ENCODE assay signal across 1 cellular context in genomic region chrX:75151828-75152592, GRCh38.
TF ChIP-seq lines count a peak whose summit lies in the region.

No MANE protein-coding gene starts in this region.

TF ChIP-seq in GM12878, 131 proteins besides CTCF, POLR2A, EP300 and RAD21:
- TF ChIP-seq E4F1 (IDR thresholded peaks at IDR 0.05; ENCODE audit: borderline replicate concordance, partially characterized antibody): no peak
- no peak for TF ChIP-seq BCL3 (IDR thresholded peaks at IDR 0.05; ENCODE audit: borderline replicate concordance, insufficient read depth, low read depth, low read length, poor library complexity, severe bottlenecking)
- TF ChIP-seq SMARCA5 (IDR thresholded peaks at IDR 0.05): no peak
- TF ChIP-seq RELA (IDR thresholded peaks at IDR 0.05; ENCODE audit: borderline replicate concordance, partially characterized antibody): no peak
- no peak for TF ChIP-seq HCFC1 (IDR thresholded peaks at IDR 0.05; ENCODE audit: low read length)
- TF ChIP-seq GABPA (IDR thresholded peaks at IDR 0.05; ENCODE audit: low read depth): no peak
- no peak for TF ChIP-seq RCOR1 (conservative IDR thresholded peaks at IDR 0.05; ENCODE audit: low read depth, low read length)
- no peak for TF ChIP-seq REST (IDR thresholded peaks at IDR 0.05; ENCODE audit: low read depth, low read length)
- no peak for TF ChIP-seq MTA3 (IDR thresholded peaks at IDR 0.05; ENCODE audit: borderline replicate concordance, low read length)
- TF ChIP-seq TARDBP (IDR thresholded peaks at IDR 0.05; ENCODE audit: borderline replicate concordance): no peak
- TF ChIP-seq POLR2AphosphoS5 (IDR thresholded peaks at IDR 0.05; ENCODE audit: low read length): no peak
